8 cellular contexts compared by ENCODE assay signal in the genomic region with DNA sequence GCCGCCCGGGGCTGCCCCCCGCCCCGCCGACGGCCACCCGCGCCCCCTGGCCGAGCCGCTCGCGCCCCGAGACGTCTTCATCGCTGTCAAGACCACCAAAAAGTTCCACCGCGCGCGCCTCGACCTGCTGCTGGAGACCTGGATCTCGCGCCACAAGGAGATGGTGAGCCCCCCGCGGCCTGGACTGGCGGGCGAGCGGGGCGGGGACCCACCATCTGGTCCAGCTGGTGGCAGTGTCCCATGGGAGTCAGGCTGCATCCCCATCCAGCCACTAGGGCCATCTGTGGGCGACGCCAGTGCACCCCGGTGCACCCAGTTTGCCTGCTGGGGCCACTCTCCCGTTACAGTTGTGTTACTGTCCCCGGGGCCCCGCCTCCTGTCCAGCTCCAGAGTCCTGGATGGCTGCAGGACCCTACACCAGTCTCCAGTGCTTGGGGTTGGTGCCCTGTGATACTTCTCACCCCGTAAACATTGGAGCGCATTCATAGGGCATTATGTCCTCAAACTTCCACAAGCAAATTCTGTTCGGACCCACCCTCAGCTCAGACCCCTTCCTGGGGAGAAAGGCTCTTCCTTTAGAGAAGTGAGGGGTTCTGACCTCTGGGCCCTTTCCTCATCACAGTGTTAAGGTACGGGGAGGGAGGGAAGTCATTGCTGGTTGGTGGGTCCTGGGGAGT.
DNase-seq lines count a peak whose midpoint lies in the region; ATAC-seq and TF ChIP-seq lines count a peak whose summit lies in the region.

No MANE protein-coding gene starts in this region.

- H3K4me1 Mint-ChIP-seq in activated naive CD4-positive, alpha-beta T cell treated with anti-CD3 and anti-CD28 coated beads, Interleukin-2, amount 10 ng/mL, durations not matched to agents 7 days and 5 days, result peaks cover 35% of the 10 kb centered on the region
- H3K4me1 Mint-ChIP-seq in stimulated activated naive CD8-positive, alpha-beta T cell treated with anti-CD3 and anti-CD28 coated beads, Interleukin-15, Interleukin-2, amounts not matched to agents 100 ng/mL and 50 ng/mL, for 24 hours (ENCODE audit: low read depth), result peaks cover 55% of the 10 kb centered on the region

- H3K27me3 Mint-ChIP-seq in activated naive CD4-positive, alpha-beta T cell treated with anti-CD3 and anti-CD28 coated beads, Interleukin-2, amount 10 ng/mL, durations not matched to agents 7 days and 5 days, result peaks cover 25% of the 10 kb centered on the region
- H3K27me3 Mint-ChIP-seq in stimulated activated naive CD8-positive, alpha-beta T cell treated with anti-CD3 and anti-CD28 coated beads, Interleukin-15, Interleukin-2, amounts not matched to agents 100 ng/mL and 50 ng/mL, for 24 hours, result no peaks in the 10 kb centered on the region

- peak overlapping the region; percentile 9; the same call in 1 of the 2 replicates for H3K9ac ChIP-seq in iPS-20b (ENCODE audit: low read depth, low read length)

- H3K4me1 ChIP-seq in iPS-20b (ENCODE audit: insufficient read depth, low read length), result peaks cover 43% of the 10 kb centered on the region

- peak overlapping the region; percentile 88 for H3K27ac Mint-ChIP-seq in activated naive CD4-positive, alpha-beta T cell treated with anti-CD3 and anti-CD28 coated beads, Interleukin-2, amount 10 ng/mL, durations not matched to agents 7 days and 5 days
- peak overlapping the region; percentile 80 for H3K27ac Mint-ChIP-seq in stimulated activated naive CD8-positive, alpha-beta T cell treated with anti-CD3 and anti-CD28 coated beads, Interleukin-15, Interleukin-2, amounts not matched to agents 100 ng/mL and 50 ng/mL, for 24 hours

- DNase-seq in DMS79 treated with DMSO at 0.1 percent for 48 hours (lab: John Stamatoyannopoulos, UW) (peak; percentile 15), DMS79 (lab: John Stamatoyannopoulos, UW) (no peak), epidermal melanocyte (ENCODE audit: insufficient read length, low spot score) (no peak)
- DNase-seq in activated naive CD4-positive, alpha-beta T cell treated with anti-CD3 and anti-CD28 coated beads, Interleukin-2, amount 10 ng/mL, durations not matched to agents 7 days and 5 days, result peak; percentile 55

- no peaks in the 10 kb centered on the region for H3K9me3 Mint-ChIP-seq in activated naive CD4-positive, alpha-beta T cell treated with anti-CD3 and anti-CD28 coated beads, Interleukin-2, amount 10 ng/mL, durations not matched to agents 7 days and 5 days
- H3K9me3 Mint-ChIP-seq in stimulated activated naive CD8-positive, alpha-beta T cell treated with anti-CD3 and anti-CD28 coated beads, Interleukin-15, Interleukin-2, amounts not matched to agents 100 ng/mL and 50 ng/mL, for 24 hours, result no peaks in the 10 kb centered on the region

- no peak for TF ChIP-seq EP300 in Ishikawa (IDR thresholded peaks at IDR 0.05; ENCODE audit: borderline replicate concordance)

- CTCF ChIA-PET in activated naive CD4-positive, alpha-beta T cell treated with anti-CD3 and anti-CD28 coated beads, Interleukin-2, amount 10 ng/mL, durations not matched to agents 7 days and 5 days (lab: Charles Lee), result interaction anchor here (1.2 kb wide), 1 partner anchor 10 kb away, joined by 3 read pairs; no protein-coding TSS in a partner anchor

- no peak for TF ChIP-seq RAD21 in Ishikawa (IDR thresholded peaks at IDR 0.05; ENCODE audit: low read depth)

- ATAC-seq in HG03520 (IDR thresholded peaks at IDR 0.05; ENCODE audit: unreplicated experiment), result no peak

- peak overlapping the region; percentile 69 for H3K4me3 ChIP-seq in iPS-20b (ENCODE audit: low read length)

- no peak overlapping the region for H3K27ac ChIP-seq in iPS-20b (ENCODE audit: low read length)

- H3K9me3 ChIP-seq in iPS-20b (ENCODE audit: insufficient read depth, low read depth, low read length), result no peaks in the 10 kb centered on the region

- peak overlapping the region; percentile 97 for H3K4me3 Mint-ChIP-seq in activated naive CD4-positive, alpha-beta T cell treated with anti-CD3 and anti-CD28 coated beads, Interleukin-2, amount 10 ng/mL, durations not matched to agents 7 days and 5 days
- H3K4me3 Mint-ChIP-seq in stimulated activated naive CD8-positive, alpha-beta T cell treated with anti-CD3 and anti-CD28 coated beads, Interleukin-15, Interleukin-2, amounts not matched to agents 100 ng/mL and 50 ng/mL, for 24 hours, result peak overlapping the region; percentile 91

- H3K36me3 ChIP-seq in iPS-20b (ENCODE audit: insufficient read depth, low read depth, low read length), result peaks cover 1% of the 10 kb centered on the region; the same call in 1 of the 2 replicates

- H3K36me3 Mint-ChIP-seq in activated naive CD4-positive, alpha-beta T cell treated with anti-CD3 and anti-CD28 coated beads, Interleukin-2, amount 10 ng/mL, durations not matched to agents 7 days and 5 days, result peaks cover 24% of the 10 kb centered on the region
- H3K36me3 Mint-ChIP-seq in stimulated activated naive CD8-positive, alpha-beta T cell treated with anti-CD3 and anti-CD28 coated beads, Interleukin-15, Interleukin-2, amounts not matched to agents 100 ng/mL and 50 ng/mL, for 24 hours (ENCODE audit: low read depth), result no peaks in the 10 kb centered on the region

- peaks cover 62% of the 10 kb centered on the region for H3K27me3 ChIP-seq in iPS-20b (ENCODE audit: insufficient read depth, low read length)

TF ChIP-seq in Ishikawa, 13 proteins besides CTCF, POLR2A, EP300 and RAD21:
- TF ChIP-seq YY1 (IDR thresholded peaks at IDR 0.05; ENCODE audit: low read depth) (no peak), ZBTB7A (IDR thresholded peaks at IDR 0.05; ENCODE audit: low read depth) (0 out of 2 replicates have a peak, but pooled peaks have one; percentile 15), TCF12 (IDR thresholded peaks at IDR 0.05; ENCODE audit: low read depth) (no peak), FOXM1 (IDR thresholded peaks at IDR 0.05; ENCODE audit: borderline replicate concordance, low read depth) (no peak)
- TF ChIP-seq, protein P1, sequence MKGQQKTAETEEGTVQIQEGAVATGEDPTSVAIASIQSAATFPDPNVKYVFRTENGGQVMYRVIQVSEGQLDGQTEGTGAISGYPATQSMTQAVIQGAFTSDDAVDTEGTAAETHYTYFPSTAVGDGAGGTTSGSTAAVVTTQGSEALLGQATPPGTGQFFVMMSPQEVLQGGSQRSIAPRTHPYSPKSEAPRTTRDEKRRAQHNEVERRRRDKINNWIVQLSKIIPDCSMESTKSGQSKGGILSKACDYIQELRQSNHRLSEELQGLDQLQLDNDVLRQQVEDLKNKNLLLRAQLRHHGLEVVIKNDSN (IDR thresholded peaks at IDR 0.05), result no peak

Comparison
In these comparisons a context has a peak if more than half of its experiments do, and no peak if none do; other contexts are left out.
1. DNase-seq: peak in DMS79 treated with DMSO at 0.1 percent for 48 hours (single experiment) and activated naive CD4-positive, alpha-beta T cell treated with anti-CD3 and anti-CD28 coated beads, Interleukin-2, amount 10 ng/mL, durations not matched to agents 7 days and 5 days (single experiment); none in DMS79 (single experiment) and epidermal melanocyte (single experiment).